ENCODE assay signal across 17 cellular contexts in genomic region chr6:89662659-89663223, GRCh38. TPM values are rescaled to one million over a fixed set of nuclear protein-coding genes. Genes with fewer than 3 reads are reported as not detected.
DNase-seq lines count a peak whose midpoint lies in the region; ATAC-seq and TF ChIP-seq lines count a peak whose summit lies in the region.
"Had no signal": no experiment of that assay in that cellular context is flagged by ENCODE, and none has a peak within 500 bp of the region (broad histone marks: within the 10 kb centered on the region; RNA-seq: fewer than 3 reads in every experiment).

No MANE protein-coding gene starts in this region.

- peaks cover 12% of the 10 kb centered on the region for H3K4me1 Mint-ChIP-seq in WTC11

- no peak overlapping the region for H3K4me3 ChIP-seq in transverse colon
- H3K4me3 ChIP-seq in spleen = no peak overlapping the region
- H3K4me3 ChIP-seq: SJCRH30 had no signal

- H3K27ac ChIP-seq in transverse colon (peak overlapping the region in 3 of 4 donors; percentile 14 to 51 (median 43)), spleen (no peak overlapping the region)
- H3K27ac ChIP-seq: SJCRH30 had no signal

- in situ Hi-C loops in transverse colon (cut with MboI; ENCODE audit: low pct_ligation_motif_present in 1 of 4, low pct_unique_long_range_greater_than_20kb in 1 of 4, low sequenced_read_pairs in 3 of 4) = no loop called here

- peaks cover 84% of the 10 kb centered on the region for H3K36me3 Mint-ChIP-seq in WTC11

- peaks cover 0 to 12% (median 0%) of the 10 kb centered on the region in 4 donors for H3K4me1 ChIP-seq in transverse colon
- no peaks in the 10 kb centered on the region for H3K4me1 ChIP-seq in spleen
- H3K4me1 ChIP-seq: SJCRH30 had no signal

- DNase-seq in Right ventricle myocardium superior = no peak
- DNase-seq in cardiac septum (ENCODE audit: low spot score) = no peak
- no peak for DNase-seq in WTC11 (ENCODE audit: low spot score)
- DNase-seq in left colon = peak; percentile 14 to 66
- DNase-seq in transverse colon = peak; percentile 24
- DNase-seq in dermis blood vessel endothelial cell = no peak
- no peak for DNase-seq in spleen
- DNase-seq: ACHN; CD4-positive, alpha-beta T cell; DMS79; H7; KBM-7; NCI-H1436; NCI-H2029 treated with DMSO at 0.1 percent for 48 hours; NCI-H748 treated with DMSO at 0.1 percent for 48 hours; RPMI8226; SJCRH30 had no signal

- TF ChIP-seq POLR2A in transverse colon (IDR thresholded peaks at IDR 0.05) (no peak), spleen (IDR thresholded peaks at IDR 0.05) (no peak)

- 64 to 66% methylated on average over 3 to 4 of the region's 4 CpGs for WGBS in transverse colon (ENCODE audit: low coverage in 1 of 2), 2 donors
- 92 to 99% (median 98%) methylated on average over 4 of the region's 4 CpGs for WGBS in spleen, 5 donors

- TF ChIP-seq EP300 in transverse colon (IDR thresholded peaks at IDR 0.05; ENCODE audit: low read depth) = no peak

- POLR2A ChIA-PET in WTC11 (lab: Charles Lee) = no interaction called here

- no peaks in the 10 kb centered on the region for H3K27me3 Mint-ChIP-seq in WTC11 (ENCODE audit: low read depth)
- H3K27me3 Mint-ChIP-seq: CD4-positive, alpha-beta T cell had no signal

- H3K27me3 ChIP-seq in transverse colon = no peaks in the 10 kb centered on the region
- H3K27me3 ChIP-seq in spleen (replicated peaks in 1 of 7) = no peaks in the 10 kb centered on the region
- H3K27me3 ChIP-seq: SJCRH30 had no signal

- peak; percentile 23 for ATAC-seq in Right ventricle myocardium superior (ENCODE audit: poor library complexity)
- ATAC-seq in WTC11 = no peak
- ATAC-seq in left colon = peak; percentile 99

- TF ChIP-seq CTCF in WTC11 (IDR thresholded peaks at IDR 0.05) = no peak
- TF ChIP-seq CTCF in transverse colon (IDR thresholded peaks at IDR 0.05) = no peak
- no peak for TF ChIP-seq CTCF in spleen (IDR thresholded peaks at IDR 0.05 in 8 of 11, conservative IDR thresholded peaks at IDR 0.05 in 3 of 11)

- intact Hi-C loops in Right ventricle myocardium superior (cut with DNase I) = no loop called here
- intact Hi-C loops in cardiac septum (cut with DNase I) = no loop called here
- intact Hi-C loops in left colon (cut with DNase I, micrococcal nuclease) = no loop called here
- intact Hi-C loops in transverse colon (cut with DNase I; ENCODE audit: low total_unique reads) = no loop called here
- intact Hi-C loops in spleen (cut with DNase I; ENCODE audit: low total_unique reads) = no loop called here

- H3K36me3 ChIP-seq in transverse colon = peaks cover 0 to 43% (median 7%) of the 10 kb centered on the region in 4 donors
- peaks cover 0 to 100% (median 83%) of the 10 kb centered on the region in 6 donors for H3K36me3 ChIP-seq in spleen

- peak overlapping the region; percentile 41 for H3K27ac Mint-ChIP-seq in WTC11
- H3K27ac Mint-ChIP-seq: CD4-positive, alpha-beta T cell had no signal

- H3K4me3 Mint-ChIP-seq in WTC11 = no peak overlapping the region
- H3K4me3 Mint-ChIP-seq: CD4-positive, alpha-beta T cell had no signal

- no peaks in the 10 kb centered on the region for H3K9me3 Mint-ChIP-seq in WTC11
- H3K9me3 Mint-ChIP-seq: CD4-positive, alpha-beta T cell had no signal

- CTCF ChIA-PET in WTC11 (lab: Charles Lee) = no interaction called here

- H3K9me3 ChIP-seq in transverse colon (no peaks in the 10 kb centered on the region), spleen (no peaks in the 10 kb centered on the region)
- H3K9me3 ChIP-seq: SJCRH30 had no signal

TF ChIP-seq in WTC11, 78 proteins besides CTCF, POLR2A, EP300 and RAD21:
- TF ChIP-seq RELA (CRISPR knock-in tag; IDR thresholded peaks at IDR 0.05; ENCODE audit: borderline replicate concordance) (no peak), ZNF532 (CRISPR knock-in tag; IDR thresholded peaks at IDR 0.05; ENCODE audit: borderline replicate concordance) (no peak), ZNF121 (CRISPR knock-in tag; IDR thresholded peaks at IDR 0.05) (no peak), TCF7 (CRISPR knock-in tag; IDR thresholded peaks at IDR 0.05; ENCODE audit: low read depth) (no peak), GRHL2 (CRISPR knock-in tag; IDR thresholded peaks at IDR 0.05; ENCODE audit: insufficient replicate concordance, severe bottlenecking) (no peak), CDX4 (CRISPR knock-in tag; IDR thresholded peaks at IDR 0.05; ENCODE audit: borderline replicate concordance) (no peak), ZNF317 (CRISPR knock-in tag; IDR thresholded peaks at IDR 0.05; ENCODE audit: borderline replicate concordance, low read depth) (no peak), NFYB (CRISPR knock-in tag; conservative IDR thresholded peaks at IDR 0.05; ENCODE audit: low read depth) (no peak), ZSCAN18 (CRISPR knock-in tag; IDR thresholded peaks at IDR 0.05) (no peak), FOXJ3 (CRISPR knock-in tag; IDR thresholded peaks at IDR 0.05; ENCODE audit: borderline replicate concordance) (no peak)
TF ChIP-seq in WTC11: peak in this region for 0.

RNA-seq across cellular contexts. Expression of gene LYRM2, which starts 24.2 kb away (rescaled TPM):
- total RNA-seq in Right ventricle myocardium superior (33.0 TPM), cardiac septum (36.2 TPM), WTC11 (2021) (21.3 to 22.2 TPM (median 21.8 TPM) in 3 replicates), left colon (10 to 100 TPM; 36.2 to 39.7 TPM), transverse colon (10 to 100 TPM in 3 of 4 donors, 1 to 10 TPM in 1; 7.1 to 17.8 (median 16.4) TPM), dermis blood vessel endothelial cell (16.0 and 20.6 TPM in 2 replicates), spleen (10 to 100 TPM; 21.6 to 31.8 (median 25.5) TPM)
- polyA plus RNA-seq in spleen = 10 to 100 TPM; 12.7 to 21.3 (median 15.8) TPM

Comparison
In these comparisons a context has a peak if more than half of its experiments do, and no peak if none do; other contexts are left out.
1. DNase-seq: peak in left colon (2 of 2) and transverse colon (single experiment); none in Right ventricle myocardium superior (single experiment), cardiac septum (single experiment), WTC11 (single experiment), dermis blood vessel endothelial cell (single experiment) and spleen (single experiment).
2. H3K27ac ChIP-seq: peak in transverse colon (3 of 4); none in spleen (0 of 8).